In the genomic region with DNA sequence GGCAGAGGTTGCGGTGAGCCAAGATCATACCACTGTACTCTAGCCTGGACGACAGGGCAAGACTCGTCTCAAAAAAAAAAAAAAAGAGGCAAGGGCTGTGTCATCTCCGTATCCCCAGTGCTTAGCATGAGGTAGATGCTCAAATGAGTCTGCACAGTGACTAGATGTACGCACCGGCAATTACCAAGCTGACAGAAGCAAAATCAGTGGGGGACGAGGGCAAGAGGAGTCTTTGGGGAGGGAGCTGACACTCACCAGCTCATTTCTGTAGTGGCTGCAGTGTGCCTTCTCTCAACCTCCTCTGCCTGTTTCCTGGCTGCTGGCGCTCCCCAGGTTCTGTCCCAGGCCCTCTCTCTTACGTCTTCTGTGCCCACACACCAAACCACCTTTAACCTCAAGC, we compare ENCODE assay signal across 17 cellular contexts.
DNase-seq lines count a peak whose midpoint lies in the region; ATAC-seq and TF ChIP-seq lines count a peak whose summit lies in the region.
"Had no signal": no experiment of that assay in that cellular context is flagged by ENCODE, and none has a peak within 500 bp of the region (broad histone marks: within the 10 kb centered on the region; RNA-seq: fewer than 3 reads in every experiment).

No MANE protein-coding gene starts in this region.

- H2AFZ ChIP-seq in H9 (ENCODE audit: low read length) (no peak overlapping the region), PC-9 (no peak overlapping the region), mesenchymal stem cell (ENCODE audit: low read depth, low read length) (no peak overlapping the region)

- H3K4me3 Mint-ChIP-seq in H9, result no peak overlapping the region
- H3K4me3 Mint-ChIP-seq: activated CD4-positive, alpha-beta memory T cell treated with anti-CD3 and anti-CD28 coated beads, Interleukin-2, amount 10 ng/mL, durations not matched to agents 7 days and 5 days; B cell; naive thymus-derived CD8-positive, alpha-beta T cell had no signal

- no peak overlapping the region for H3K23ac ChIP-seq in H9 (ENCODE audit: insufficient read length, low read depth, low read length)
- H3K23ac ChIP-seq in mesenchymal stem cell (ENCODE audit: low read length in 2 of 2), result peak overlapping the region in 1 of 2 experiments; percentile 50

- no peak overlapping the region for H4K5ac ChIP-seq in H9 (ENCODE audit: insufficient read length, low read depth, low read length)

- no peak overlapping the region for H2BK12ac ChIP-seq in H9 (ENCODE audit: insufficient read length, low read depth, low read length)
- peak overlapping the region in 1 of 2 experiments; percentile 73 for H2BK12ac ChIP-seq in mesenchymal stem cell (ENCODE audit: low read length in 2 of 2)

- no peak overlapping the region for H2BK20ac ChIP-seq in H9 (ENCODE audit: low read depth, low read length, poor library complexity, severe bottlenecking)

- no peak overlapping the region for H3K27ac ChIP-seq in H9 (ENCODE audit: insufficient read length, low read depth, low read length)
- H3K27ac ChIP-seq in PC-9, result peak overlapping the region; percentile 91
- H3K27ac ChIP-seq in mesenchymal stem cell (ENCODE audit: low read length, poor library complexity, severe bottlenecking), result no peak overlapping the region
- peak overlapping the region in 3 of 5 donors; percentile 0 to 69 (median 62) for H3K27ac ChIP-seq in stomach

- no peak for TF ChIP-seq EP300 in stomach (IDR thresholded peaks at IDR 0.05)

- H2AK5ac ChIP-seq in H9 (ENCODE audit: insufficient read length, low read length) (no peak overlapping the region), mesenchymal stem cell (ENCODE audit: low read length, severe bottlenecking) (peak overlapping the region; percentile 13)

- H3K27me3 Mint-ChIP-seq in H9 (ENCODE audit: low read depth), result no peaks in the 10 kb centered on the region; the same call in 1 of the 2 replicates
- H3K27me3 Mint-ChIP-seq: activated CD4-positive, alpha-beta memory T cell treated with anti-CD3 and anti-CD28 coated beads, Interleukin-2, amount 10 ng/mL, durations not matched to agents 7 days and 5 days; B cell; naive thymus-derived CD8-positive, alpha-beta T cell had no signal

- peak overlapping the region in 2 of 3 experiments; percentile 8 to 53; a peak in 3 of 7 replicates for H3K27ac Mint-ChIP-seq in H9
- H3K27ac Mint-ChIP-seq: activated CD4-positive, alpha-beta memory T cell treated with anti-CD3 and anti-CD28 coated beads, Interleukin-2, amount 10 ng/mL, durations not matched to agents 7 days and 5 days; activated T-helper 2 cell treated with anti-CD3 and anti-CD28 coated beads, Interferon-gamma antibody, Interleukin-2, Interleukin-4, amounts not matched to agents 10 μg/mL and 5 μg/mL and 100 μg/mL, durations not matched to agents 14 hours and 24 hours and 36 hours; B cell had no signal

- H3K4me3 ChIP-seq in PC-9 (no peak overlapping the region), mesenchymal stem cell (ENCODE audit: insufficient read depth in 1 of 2, low read depth in 1 of 2, low read length in 2 of 2) (no peak overlapping the region), stomach (no peak overlapping the region), MG63 (no peak overlapping the region)
- H3K4me3 ChIP-seq: lung had no signal

- H3T11ph ChIP-seq in H9 (ENCODE audit: low read length), result no peak overlapping the region

- no peak for TF ChIP-seq POLR2A in stomach (IDR thresholded peaks at IDR 0.05)

- H3K4me1 ChIP-seq in H9 (ENCODE audit: insufficient read depth, low read length) (peaks cover 23% of the 10 kb centered on the region), PC-9 (replicated peaks; ENCODE audit: insufficient read depth) (peaks cover 70% of the 10 kb centered on the region), mesenchymal stem cell (ENCODE audit: control insufficient read depth, insufficient read depth, low read depth, low read length) (peaks cover 34% of the 10 kb centered on the region), stomach (peaks cover 43 to 80% (median 59%) of the 10 kb centered on the region in 4 donors)

- H2BK5ac ChIP-seq in H9 (ENCODE audit: insufficient read length, low read length), result no peak overlapping the region
- no peak overlapping the region for H2BK5ac ChIP-seq in mesenchymal stem cell (ENCODE audit: low read depth, low read length, poor library complexity, severe bottlenecking)

- H3K9ac ChIP-seq in H9 (ENCODE audit: extremely low read depth, insufficient read length, low read length), result no peak overlapping the region
- H3K9ac ChIP-seq in mesenchymal stem cell (ENCODE audit: low read length), result no peak overlapping the region

- intact Hi-C loops in PC-9 (cut with micrococcal nuclease; ENCODE audit: unreplicated experiment) (loop anchor here (5.0 kb wide), 1 partner anchor 67 kb away; no protein-coding TSS in a partner anchor), stomach (cut with DNase I; ENCODE audit: low total_unique reads) (no loop called here)

- no peaks in the 10 kb centered on the region for H3K9me2 ChIP-seq in PC-9 (ENCODE audit: insufficient read depth)

- BruUV-seq in PC-9 (replicated peaks; lab: Mats Ljungman, UMichigan), result no TSS peak

- H3K4ac ChIP-seq in H9 (ENCODE audit: low read depth, low read length), result no peak overlapping the region
- H3K4ac ChIP-seq in mesenchymal stem cell (ENCODE audit: low read depth in 1 of 2, low read length in 2 of 2), result no peak overlapping the region

- H4K8ac ChIP-seq in H9 (replicated peaks; ENCODE audit: insufficient read length, low read depth, low read length) (no peak overlapping the region), mesenchymal stem cell (ENCODE audit: low read length) (no peak overlapping the region)

- H3K79me1 ChIP-seq in H9 (ENCODE audit: insufficient read depth, low read depth, low read length, poor library complexity, severe bottlenecking) (peaks cover 10% of the 10 kb centered on the region), mesenchymal stem cell (replicated peaks; ENCODE audit: low read length, poor library complexity, severe bottlenecking) (peaks cover 34% of the 10 kb centered on the region)

- POLR2A ChIA-PET in PC-9 (lab: Charles Lee; ENCODE audit: unreplicated experiment), result interaction anchor here (0.6 kb wide), 1 partner anchor 83 kb away, joined by 3 read pairs; no protein-coding TSS in a partner anchor

- TF ChIP-seq CTCF in H9 (conservative IDR thresholded peaks at IDR 0.05) (no peak), PC-9 (conservative IDR thresholded peaks at IDR 0.05) (no peak), stomach (IDR thresholded peaks at IDR 0.05) (no peak)

- H3F3A ChIP-seq in PC-9 (ENCODE audit: insufficient read depth, low read depth), result peaks cover 77% of the 10 kb centered on the region

- H3K9me3 Mint-ChIP-seq in H9, result no peaks in the 10 kb centered on the region
- H3K9me3 Mint-ChIP-seq: activated CD4-positive, alpha-beta memory T cell treated with anti-CD3 and anti-CD28 coated beads, Interleukin-2, amount 10 ng/mL, durations not matched to agents 7 days and 5 days; activated T-helper 2 cell treated with anti-CD3 and anti-CD28 coated beads, Interferon-gamma antibody, Interleukin-2, Interleukin-4, amounts not matched to agents 10 μg/mL and 5 μg/mL and 100 μg/mL, durations not matched to agents 14 hours and 24 hours and 36 hours; naive thymus-derived CD8-positive, alpha-beta T cell had no signal

- H2BK15ac ChIP-seq in H9 (ENCODE audit: low read depth, low read length) (no peak overlapping the region), mesenchymal stem cell (ENCODE audit: low read depth, poor library complexity, severe bottlenecking) (no peak overlapping the region)

- CTCF ChIA-PET in PC-9 (lab: Charles Lee), result interaction anchor here (0.6 to 0.7 kb wide), 3 partner anchors 46 to 434 kb away, joined by 3 to 12 read pairs (median 3); no protein-coding TSS in a partner anchor

- no peak overlapping the region for H3K56ac ChIP-seq in H9 (ENCODE audit: insufficient read length, low read depth, low read length)

- peaks cover 7% of the 10 kb centered on the region; the same call in 1 of the 2 replicates for H3K79me2 ChIP-seq in H9 (ENCODE audit: insufficient read depth, low read length)
- H3K79me2 ChIP-seq in PC-9 (ENCODE audit: low read depth), result peaks cover 84% of the 10 kb centered on the region

- H4K20me1 ChIP-seq in H9 (ENCODE audit: control insufficient read depth, insufficient read depth, insufficient read length) (no peaks in the 10 kb centered on the region), PC-9 (ENCODE audit: insufficient read depth) (no peaks in the 10 kb centered on the region)

- peaks cover 48 to 50% of the 10 kb centered on the region in 2 experiments for H3K4me1 Mint-ChIP-seq in H9

- H4K91ac ChIP-seq in H9 (ENCODE audit: insufficient read length, low read depth, low read length), result peak overlapping the region; percentile 42
- H4K91ac ChIP-seq in mesenchymal stem cell (ENCODE audit: low read length), result no peak overlapping the region

- H3K36me3 Mint-ChIP-seq in H9 (ENCODE audit: insufficient read depth in 1 of 3, low read depth in 3 of 3), result peaks cover 0 to 5% (median 0%) of the 10 kb centered on the region in 3 experiments; a peak in 1 of 7 replicates

- peaks cover 30% of the 10 kb centered on the region for H3K36me3 ChIP-seq in PC-9 (ENCODE audit: low read depth)
- peaks cover 7 to 21% of the 10 kb centered on the region in 2 experiments for H3K36me3 ChIP-seq in mesenchymal stem cell (ENCODE audit: control insufficient read depth in 1 of 2, insufficient read depth in 2 of 2, low read depth in 1 of 2, low read length in 2 of 2)
- H3K36me3 ChIP-seq in stomach, result no peaks in the 10 kb centered on the region
- no peaks in the 10 kb centered on the region for H3K36me3 ChIP-seq in MG63

- H3K14ac ChIP-seq in H9 (ENCODE audit: insufficient read depth, low read length), result no peak overlapping the region
- peak overlapping the region in 1 of 2 experiments; percentile 50 for H3K14ac ChIP-seq in mesenchymal stem cell (ENCODE audit: low read length in 2 of 2)

- no CpG with 5 or more reads among the region's 9 CpGs for WGBS in H9 (ENCODE audit: extremely low coverage, insufficient read length, low lambda C conversion rate)
- 96% methylated on average over 9 of the region's 9 CpGs for WGBS in mesenchymal stem cell
- 84 to 96% (median 93%) methylated on average over 9 of the region's 9 CpGs for WGBS in stomach, 5 donors

- ATAC-seq in GM19467 (IDR thresholded peaks at IDR 0.05; ENCODE audit: unreplicated experiment), result no peak
- ATAC-seq: naive thymus-derived CD8-positive, alpha-beta T cell had no signal

- H3K4me2 ChIP-seq in H9 (ENCODE audit: insufficient read depth, insufficient read length, low read length) (no peak overlapping the region), PC-9 (no peak overlapping the region), mesenchymal stem cell (ENCODE audit: low read length, poor library complexity, severe bottlenecking) (no peak overlapping the region)

- H3K27me3 ChIP-seq in H9 (ENCODE audit: insufficient read depth, low read length), result no peaks in the 10 kb centered on the region
- H3K27me3 ChIP-seq in PC-9 (ENCODE audit: insufficient read depth, low read depth), result no peaks in the 10 kb centered on the region
- H3K27me3 ChIP-seq in mesenchymal stem cell (ENCODE audit: control insufficient read depth in 1 of 2, insufficient read depth in 1 of 2, low read length in 2 of 2), result no peaks in the 10 kb centered on the region
- no peaks in the 10 kb centered on the region for H3K27me3 ChIP-seq in stomach
- no peaks in the 10 kb centered on the region for H3K27me3 ChIP-seq in MG63

- H2BK120ac ChIP-seq in H9 (ENCODE audit: low read depth, low read length, poor library complexity, severe bottlenecking), result no peak overlapping the region
- H2BK120ac ChIP-seq in mesenchymal stem cell (ENCODE audit: low read depth, low read length), result no peak overlapping the region

- H3K18ac ChIP-seq in H9 (ENCODE audit: insufficient read length, low read depth, low read length), result peak overlapping the region; percentile 50
- H3K18ac ChIP-seq in mesenchymal stem cell (ENCODE audit: low read depth in 1 of 2, low read length in 2 of 2), result peak overlapping the region in 1 of 2 experiments; percentile 74

- H3K9me3 ChIP-seq in H9 (ENCODE audit: control insufficient read depth, low read depth, low read length), result no peaks in the 10 kb centered on the region
- H3K9me3 ChIP-seq in PC-9 (ENCODE audit: insufficient read depth, low read depth), result no peaks in the 10 kb centered on the region
- no peaks in the 10 kb centered on the region for H3K9me3 ChIP-seq in mesenchymal stem cell (ENCODE audit: control insufficient read depth, low read length)
- no peaks in the 10 kb centered on the region for H3K9me3 ChIP-seq in stomach
- H3K9me3 ChIP-seq in MG63, result no peaks in the 10 kb centered on the region

- DNase-seq in H9, result no peak
- DNase-seq in PC-9, result no peak
- no peak for DNase-seq in mesenchymal stem cell
- no peak for DNase-seq in stomach
- DNase-seq in NCI-H1694 treated with DMSO at 0.1 percent for 48 hours (lab: John Stamatoyannopoulos, UW), result no peak
- no peak for DNase-seq in MG63
- DNase-seq: activated CD4-positive, alpha-beta memory T cell treated with anti-CD3 and anti-CD28 coated beads, Interleukin-2, amount 10 ng/mL, durations not matched to agents 7 days and 5 days; amygdala; DMS 273 treated with DMSO at 0.1 percent for 48 hours; naive thymus-derived CD8-positive, alpha-beta T cell; NCI-H2029 treated with DMSO at 0.1 percent for 48 hours; OCI-M1; retina had no signal

- no peaks in the 10 kb centered on the region for H3K23me2 ChIP-seq in H9 (ENCODE audit: insufficient read length, low read depth, low read length, poor library complexity, severe bottlenecking)

Comparison
In these comparisons a context has a peak if more than half of its experiments do, and no peak if none do; other contexts are left out.
1. H3K27ac ChIP-seq: peak in PC-9 (single experiment) and stomach (3 of 5); none in H9 (single experiment) and mesenchymal stem cell (single experiment).